Comparison of ENCODE assay signal across 8 cellular contexts in the genomic region with DNA sequence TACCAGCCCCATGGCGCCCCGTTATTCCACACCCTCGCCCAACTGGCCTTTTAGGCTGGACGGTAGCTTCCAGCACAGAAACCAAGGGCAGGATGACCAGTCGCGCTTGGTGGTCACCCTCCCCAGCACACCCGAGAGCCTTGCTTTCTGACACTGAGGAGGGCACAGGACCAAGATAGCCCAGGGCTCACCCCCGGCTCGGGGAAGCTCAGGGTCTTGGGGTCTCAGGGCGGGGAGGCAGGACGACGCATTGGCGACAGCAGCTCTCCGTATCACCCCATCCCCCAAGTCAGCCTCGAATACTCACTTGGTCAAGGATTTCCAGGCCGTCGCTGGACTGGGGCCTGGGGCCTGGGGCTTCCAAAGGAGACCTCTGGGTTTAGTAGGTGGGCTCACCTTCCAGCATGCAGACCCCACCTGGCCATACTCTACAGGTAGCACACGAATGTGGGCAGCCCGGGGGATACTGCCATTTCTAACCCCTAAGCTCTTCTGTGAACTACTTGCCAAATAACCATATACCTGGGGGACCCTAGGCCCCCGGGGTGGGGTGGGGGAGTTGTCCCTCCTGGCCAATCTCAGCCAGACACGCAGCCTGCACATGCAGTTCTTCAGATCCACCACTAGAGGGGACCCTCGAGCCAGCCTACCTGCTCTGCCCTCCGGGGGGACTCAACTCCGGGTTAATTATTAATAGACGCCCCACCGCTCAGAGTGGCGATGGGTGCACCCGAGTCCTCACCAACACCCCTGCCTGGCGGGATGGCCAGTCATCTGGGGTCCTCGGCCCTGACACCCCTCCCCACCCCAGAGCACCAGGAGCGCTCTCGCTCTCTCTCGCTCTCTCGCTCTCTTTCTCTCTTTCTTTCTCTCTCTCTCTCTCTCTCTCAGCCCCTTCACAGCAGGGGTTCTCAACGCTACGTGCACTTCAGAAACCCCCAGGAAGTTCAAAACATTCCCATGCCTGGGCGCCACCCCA. TPM values are rescaled to one million over a fixed set of nuclear protein-coding genes. Genes with fewer than 3 reads are reported as not detected.
DNase-seq lines count a peak whose midpoint lies in the region; ATAC-seq, FAIRE-seq and TF ChIP-seq lines count a peak whose summit lies in the region.

No MANE protein-coding gene starts in this region.

- peak; percentile 74 for FAIRE-seq in GM18507 (lab: Jason Lieb, UNC)

- H3K9ac ChIP-seq in NT2/D1 (ENCODE audit: insufficient read length, low read depth) = peak overlapping the region; percentile 32

- H3K36me3 Mint-ChIP-seq in activated T-cell treated with anti-CD3 and anti-CD28 coated beads, Interleukin-2, amount 50 U/mL, for 72 hours (ENCODE audit: insufficient read depth in 2 of 2) = no peaks in the 10 kb centered on the region
- peaks cover 6% of the 10 kb centered on the region for H3K36me3 Mint-ChIP-seq in osteocyte (ENCODE audit: unreplicated experiment)

- no peaks in the 10 kb centered on the region for H3K9me3 ChIP-seq in NT2/D1 (ENCODE audit: insufficient read depth, low read length)

- H3K4me1 Mint-ChIP-seq in activated T-cell treated with anti-CD3 and anti-CD28 coated beads, Interleukin-2, amount 50 U/mL, for 72 hours (ENCODE audit: low read depth) = peaks cover 17% of the 10 kb centered on the region
- H3K4me1 Mint-ChIP-seq in osteocyte (ENCODE audit: unreplicated experiment) = peaks cover 7% of the 10 kb centered on the region

- H3K27ac Mint-ChIP-seq in activated T-cell treated with anti-CD3 and anti-CD28 coated beads, Interleukin-2, amount 50 U/mL, for 72 hours = no peak overlapping the region
- peak overlapping the region; percentile 44 for H3K27ac Mint-ChIP-seq in osteocyte (ENCODE audit: unreplicated experiment)

- no peaks in the 10 kb centered on the region for H3K27me3 Mint-ChIP-seq in activated T-cell treated with anti-CD3 and anti-CD28 coated beads, Interleukin-2, amount 50 U/mL, for 72 hours (ENCODE audit: low read depth)
- H3K27me3 Mint-ChIP-seq in osteocyte (ENCODE audit: unreplicated experiment) = no peaks in the 10 kb centered on the region

- H3K4me3 ChIP-seq in NT2/D1 (ENCODE audit: insufficient read length, low read depth) (peak overlapping the region; percentile 11), fibroblast of villous mesenchyme (ENCODE audit: low read depth, low read length) (no peak overlapping the region)

- H3K4me3 Mint-ChIP-seq in activated T-cell treated with anti-CD3 and anti-CD28 coated beads, Interleukin-2, amount 50 U/mL, for 72 hours = peak overlapping the region; percentile 62 to 64
- H3K4me3 Mint-ChIP-seq in osteocyte (ENCODE audit: unreplicated experiment) = no peak overlapping the region

- H3K9me3 Mint-ChIP-seq in activated T-cell treated with anti-CD3 and anti-CD28 coated beads, Interleukin-2, amount 50 U/mL, for 72 hours = no peaks in the 10 kb centered on the region
- H3K9me3 Mint-ChIP-seq in osteocyte (ENCODE audit: unreplicated experiment) = no peaks in the 10 kb centered on the region

- peaks cover 72% of the 10 kb centered on the region for H3K36me3 ChIP-seq in NT2/D1 (ENCODE audit: insufficient read depth, insufficient read length, low read length)

- peak; percentile 65 to 71 for ATAC-seq in activated T-cell treated with anti-CD3 and anti-CD28 coated beads, Interleukin-2, amount 50 U/mL, for 72 hours (replicated peaks in 1 of 2)
- ATAC-seq in HG03045 (IDR thresholded peaks at IDR 0.05; ENCODE audit: unreplicated experiment) (no peak), HG03159 (IDR thresholded peaks at IDR 0.05; ENCODE audit: unreplicated experiment) (no peak)

- DNase-seq in AG20443 (ENCODE audit: low spot score) (peak; percentile 90), GM18507 (ENCODE audit: extremely low spot score, insufficient read length, low read depth) (peak; percentile 90), NT2/D1 (ENCODE audit: low read depth, low spot score) (no peak), fibroblast of villous mesenchyme (ENCODE audit: low read depth) (no peak), osteocyte (ENCODE audit: extremely low spot score, unreplicated experiment) (no peak)
- peak; percentile 58 to 73 for DNase-seq in activated T-cell treated with anti-CD3 and anti-CD28 coated beads, Interleukin-2, amount 50 U/mL, for 72 hours

- no peaks in the 10 kb centered on the region for H3K27me3 ChIP-seq in NT2/D1 (ENCODE audit: insufficient read depth, insufficient read length)

- peaks cover 23% of the 10 kb centered on the region for H3K4me1 ChIP-seq in NT2/D1 (ENCODE audit: insufficient read depth, insufficient read length)

- peak; percentile 98 for TF ChIP-seq CTCF in fibroblast of villous mesenchyme (IDR thresholded peaks at IDR 0.05; ENCODE audit: insufficient read depth, low read depth, low read length)
- TF ChIP-seq CTCF in osteocyte (IDR thresholded peaks at IDR 0.05) = peak; percentile 95

RNA-seq across cellular contexts. Expression of gene TBC1D16, which starts 30.0 kb away (rescaled TPM):
- total RNA-seq in activated T-cell treated with anti-CD3 and anti-CD28 coated beads, Interleukin-2, amount 50 U/mL, for 72 hours = 10 to 100 TPM; 15.8 to 32.8 TPM
- total RNA-seq in fibroblast of villous mesenchyme = 32.8 and 44.8 TPM in 2 replicates
- 45.2 and 45.9 TPM in 2 replicates for total RNA-seq in osteocyte

RNA-seq across cellular contexts. Expression of gene CCDC40, which starts 30.8 kb away (rescaled TPM):
- 1 to 10 TPM in 1 of 2 donors, under 1 TPM in 1; 0.53 to 1.3 TPM for total RNA-seq in activated T-cell treated with anti-CD3 and anti-CD28 coated beads, Interleukin-2, amount 50 U/mL, for 72 hours
- total RNA-seq in fibroblast of villous mesenchyme (3.2 and 6.9 TPM in 2 replicates), osteocyte (9.5 and 10.5 TPM in 2 replicates)

Comparison
In these comparisons a context has a peak if more than half of its experiments do, and no peak if none do; other contexts are left out.
1. DNase-seq: peak in AG20443 (single experiment), GM18507 (single experiment) and activated T-cell treated with anti-CD3 and anti-CD28 coated beads, Interleukin-2, amount 50 U/mL, for 72 hours (2 of 2); none in NT2/D1 (single experiment), fibroblast of villous mesenchyme (single experiment) and osteocyte (single experiment).
2. ATAC-seq: peak in activated T-cell treated with anti-CD3 and anti-CD28 coated beads, Interleukin-2, amount 50 U/mL, for 72 hours (2 of 2); none in HG03045 (single experiment) and HG03159 (single experiment).